Comparison of ENCODE assay signal across 20 cellular contexts in genomic region chr11:12414641-12415040, GRCh38. TPM values are rescaled to one million over a fixed set of nuclear protein-coding genes. Genes with fewer than 3 reads are reported as not detected.
DNase-seq lines count a peak whose midpoint lies in the region; ATAC-seq and TF ChIP-seq lines count a peak whose summit lies in the region.
"Had no signal": no experiment of that assay in that cellular context is flagged by ENCODE, and none has a peak within 500 bp of the region (broad histone marks: within the 10 kb centered on the region; RNA-seq: fewer than 3 reads in every experiment).

No MANE protein-coding gene starts in this region.

- H3K4me2 ChIP-seq in mesendoderm (ENCODE audit: low read length) (no peak overlapping the region), smooth muscle cell (peak overlapping the region; percentile 66)
- H3K4me2 ChIP-seq: KMS-11 had no signal

- peaks cover 2% of the 10 kb centered on the region for H3K79me1 ChIP-seq in mesendoderm (ENCODE audit: low read length)

- no peaks in the 10 kb centered on the region for H3K79me2 ChIP-seq in mesendoderm (ENCODE audit: control insufficient read depth, insufficient read depth, low read length)
- peaks cover 83% of the 10 kb centered on the region for H3K79me2 ChIP-seq in smooth muscle cell (ENCODE audit: low read depth)

- H3F3A ChIP-seq in smooth muscle cell (ENCODE audit: low read depth): peaks cover 23% of the 10 kb centered on the region

- no peaks in the 10 kb centered on the region for H3K4me1 Mint-ChIP-seq in activated T-cell treated with anti-CD3 and anti-CD28 coated beads, Interleukin-2, amount 50 U/mL, for 4 hours (ENCODE audit: low read depth)
- H3K4me1 Mint-ChIP-seq: activated CD4-positive, alpha-beta T cell treated with anti-CD3 and anti-CD28 coated beads, Interleukin-2, amount 10 ng/mL, durations not matched to agents 24 days and 14 days had no signal

- H4K5ac ChIP-seq in mesendoderm (ENCODE audit: low read length): no peak overlapping the region

- H3K36me3 Mint-ChIP-seq in activated T-cell treated with anti-CD3 and anti-CD28 coated beads, Interleukin-2, amount 50 U/mL, for 4 hours (ENCODE audit: insufficient read depth): no peaks in the 10 kb centered on the region
- H3K36me3 Mint-ChIP-seq: CD4-positive, alpha-beta memory T cell had no signal

- H3K36me3 ChIP-seq in mesendoderm (ENCODE audit: control insufficient read depth, insufficient read depth, low read length) (no peaks in the 10 kb centered on the region), smooth muscle cell (ENCODE audit: low read depth) (no peaks in the 10 kb centered on the region)
- H3K36me3 ChIP-seq: ascending aorta had no signal

- no peak overlapping the region for H2BK120ac ChIP-seq in mesendoderm (ENCODE audit: low read depth, low read length)

- no peak overlapping the region for H3K4me3 Mint-ChIP-seq in activated T-cell treated with anti-CD3 and anti-CD28 coated beads, Interleukin-2, amount 50 U/mL, for 4 hours
- H3K4me3 Mint-ChIP-seq: activated CD4-positive, alpha-beta T cell treated with anti-CD3 and anti-CD28 coated beads, Interleukin-2, amount 10 ng/mL, durations not matched to agents 24 days and 14 days; CD4-positive, alpha-beta memory T cell had no signal

- no peak overlapping the region for H3K56ac ChIP-seq in mesendoderm (ENCODE audit: low read length)

- TF ChIP-seq CTCF in coronary artery (IDR thresholded peaks at IDR 0.05): no peak
- no peak for TF ChIP-seq CTCF in smooth muscle cell (IDR thresholded peaks at IDR 0.05; ENCODE audit: borderline replicate concordance, insufficient read depth, poor library complexity, severe bottlenecking)

- no peak overlapping the region for H2BK5ac ChIP-seq in mesendoderm (ENCODE audit: low read length)

- peaks cover 17% of the 10 kb centered on the region for H3K4me1 ChIP-seq in mesendoderm (ENCODE audit: control insufficient read depth, low read depth, low read length)
- peaks cover 37% of the 10 kb centered on the region for H3K4me1 ChIP-seq in smooth muscle cell (ENCODE audit: low read depth)

- WGBS in mesendoderm (ENCODE audit: extremely low coverage, insufficient coverage, low lambda C conversion rate): no CpG with 5 or more reads among the region's 6 CpGs
- 84% methylated on average over 6 of the region's 6 CpGs for WGBS in smooth muscle cell (ENCODE audit: low lambda C conversion rate)

- H3K9me3 ChIP-seq in smooth muscle cell (replicated peaks; ENCODE audit: low read depth): no peaks in the 10 kb centered on the region
- H3K9me3 ChIP-seq: ascending aorta, mucosa of descending colon had no signal

- H2AK5ac ChIP-seq in mesendoderm (ENCODE audit: low read length): peak overlapping the region; percentile 28

- no peak overlapping the region for H4K8ac ChIP-seq in mesendoderm (ENCODE audit: low read depth, low read length)

- H4K20me1 ChIP-seq in smooth muscle cell (ENCODE audit: low read depth): no peaks in the 10 kb centered on the region

- no peak overlapping the region for H3K4ac ChIP-seq in mesendoderm (ENCODE audit: low read depth, low read length)

- DNase-seq in AG20443 (ENCODE audit: low spot score) (peak; percentile 26), coronary artery (ENCODE audit: low spot score) (peak; percentile 17), mesendoderm (no peak), smooth muscle cell (lab: John Stamatoyannopoulos, UW; ENCODE audit: unreplicated experiment) (no peak)
- no peak for DNase-seq in activated T-cell treated with anti-CD3 and anti-CD28 coated beads, Interleukin-2, amount 50 U/mL, for 4 hours
- DNase-seq: ACHN; activated CD4-positive, alpha-beta T cell treated with anti-CD3 and anti-CD28 coated beads, Interleukin-2, amount 10 ng/mL, durations not matched to agents 24 days and 14 days; activated naive CD4-positive, alpha-beta T cell; CD4-positive, alpha-beta memory T cell; mucosa of descending colon; NCI-H2029 treated with DMSO at 0.1 percent for 48 hours; stimulated activated CD4-positive, alpha-beta T cell treated with anti-CD3 and anti-CD28 coated beads, Interleukin-4, amount 100 ng/mL, for 4 hours; SW 1271 had no signal

- ATAC-seq in GM18858 (IDR thresholded peaks at IDR 0.05; ENCODE audit: unreplicated experiment) (no peak), GM18511 (IDR thresholded peaks at IDR 0.05; ENCODE audit: unreplicated experiment) (no peak), GM18907 (IDR thresholded peaks at IDR 0.05; ENCODE audit: unreplicated experiment) (no peak)
- no peak for ATAC-seq in activated T-cell treated with anti-CD3 and anti-CD28 coated beads, Interleukin-2, amount 50 U/mL, for 4 hours
- ATAC-seq: HCT116, mucosa of descending colon had no signal

- H3K27me3 ChIP-seq in mesendoderm (ENCODE audit: insufficient read depth, low read length, poor library complexity): no peaks in the 10 kb centered on the region
- no peaks in the 10 kb centered on the region for H3K27me3 ChIP-seq in smooth muscle cell (ENCODE audit: low read depth)
- H3K27me3 ChIP-seq: ascending aorta had no signal

- no peak overlapping the region for H3K23ac ChIP-seq in mesendoderm (ENCODE audit: low read length)

- no peak overlapping the region for H2AFZ ChIP-seq in smooth muscle cell (ENCODE audit: low read depth)

- H3K27ac ChIP-seq in coronary artery: peak overlapping the region in 1 of 2 donors; percentile 20
- H3K27ac ChIP-seq in mesendoderm (ENCODE audit: low read depth, low read length): no peak overlapping the region
- H3K27ac ChIP-seq in smooth muscle cell (ENCODE audit: low read depth): peak overlapping the region; percentile 88
- H3K27ac ChIP-seq: KMS-11, RWPE1 had no signal

- H2BK15ac ChIP-seq in mesendoderm (replicated peaks; ENCODE audit: low read depth): no peak overlapping the region

- H3K18ac ChIP-seq in mesendoderm (ENCODE audit: low read length): peak overlapping the region; percentile 16

- H3K27me3 Mint-ChIP-seq in activated T-cell treated with anti-CD3 and anti-CD28 coated beads, Interleukin-2, amount 50 U/mL, for 4 hours (ENCODE audit: low read depth): peaks cover 8% of the 10 kb centered on the region

- no peaks in the 10 kb centered on the region for H3K9me3 Mint-ChIP-seq in activated T-cell treated with anti-CD3 and anti-CD28 coated beads, Interleukin-2, amount 50 U/mL, for 4 hours
- H3K9me3 Mint-ChIP-seq: activated CD4-positive, alpha-beta T cell treated with anti-CD3 and anti-CD28 coated beads, Interleukin-2, amount 10 ng/mL, durations not matched to agents 24 days and 14 days; CD4-positive, alpha-beta memory T cell had no signal

- no peak overlapping the region for H3K9ac ChIP-seq in mesendoderm (ENCODE audit: low read length)
- H3K9ac ChIP-seq in smooth muscle cell (ENCODE audit: low read depth): no peak overlapping the region
- H3K9ac ChIP-seq: KMS-11 had no signal

- no peak overlapping the region for H3K4me3 ChIP-seq in coronary artery
- H3K4me3 ChIP-seq in mesendoderm (ENCODE audit: low read length): no peak overlapping the region
- no peak overlapping the region for H3K4me3 ChIP-seq in smooth muscle cell
- H3K4me3 ChIP-seq: mucosa of descending colon had no signal

RNA-seq across cellular contexts. Expression of gene PARVA, which starts 37.3 kb away (rescaled TPM):
- 14.9 TPM for polyA plus RNA-seq in mesendoderm (2013, experiment 1 of 2)
- 15.8 TPM for polyA plus RNA-seq in mesendoderm (2013, experiment 2 of 2)
- 73.9 and 78.6 TPM in 2 replicates for total RNA-seq in smooth muscle cell
- polyA plus RNA-seq in smooth muscle cell: 85.4 and 99.4 TPM in 2 replicates
- under 1 TPM; 0.11 to 0.76 (median 0.15) TPM for total RNA-seq in activated T-cell treated with anti-CD3 and anti-CD28 coated beads, Interleukin-2, amount 50 U/mL, for 4 hours
- total RNA-seq: activated CD4-positive, alpha-beta T cell treated with anti-CD3 and anti-CD28 coated beads, Interleukin-2, amount 10 ng/mL, durations not matched to agents 24 days and 14 days had no signal

Comparison
In these comparisons a context has a peak if more than half of its experiments do, and no peak if none do; other contexts are left out.
1. DNase-seq: peak in AG20443 (single experiment) and coronary artery (single experiment); none in mesendoderm (single experiment), smooth muscle cell (single experiment) and activated T-cell treated with anti-CD3 and anti-CD28 coated beads, Interleukin-2, amount 50 U/mL, for 4 hours (single experiment).
2. RNA of gene PARVA, which starts 37.3 kb away (total RNA-seq): 73.9 to 78.6 TPM in smooth muscle cell; 0.11 to 0.76 TPM in activated T-cell treated with anti-CD3 and anti-CD28 coated beads, Interleukin-2, amount 50 U/mL, for 4 hours; every median in the first group is over 10 times any median in the second.